Comparison of ENCODE assay signal across 15 cellular contexts in genomic region chr22:42277232-42277753, GRCh38. TPM values are rescaled to one million over a fixed set of nuclear protein-coding genes. Genes with fewer than 3 reads are reported as not detected.
DNase-seq lines count a peak whose midpoint lies in the region; ATAC-seq, FAIRE-seq and TF ChIP-seq lines count a peak whose summit lies in the region.
"Had no signal": no experiment of that assay in that cellular context is flagged by ENCODE, and none has a peak within 500 bp of the region (broad histone marks: within the 10 kb centered on the region; RNA-seq: fewer than 3 reads in every experiment).

No MANE protein-coding gene starts in this region.

- no peaks in the 10 kb centered on the region for H3K9me3 Mint-ChIP-seq in CD8-positive, alpha-beta T cell

- H2BK120ac ChIP-seq in H1 (replicated peaks; ENCODE audit: low read depth, low read length): no peak overlapping the region

- intact Hi-C loops in CD8-positive, alpha-beta T cell (cut with DNase I, micrococcal nuclease): no loop called here
- intact Hi-C loops in spleen (cut with DNase I; ENCODE audit: low total_unique reads) (no loop called here), PC-3 (cut with micrococcal nuclease) (no loop called here)

- peaks cover 2% of the 10 kb centered on the region; the same call in 1 of the 2 replicates for H3K23me2 ChIP-seq in H1 (ENCODE audit: low read depth, low read length)

- no peaks in the 10 kb centered on the region for H3K79me2 ChIP-seq in MM.1S (ENCODE audit: low read length)
- no peaks in the 10 kb centered on the region for H3K79me2 ChIP-seq in H1 (ENCODE audit: control insufficient read depth in 1 of 2, insufficient read depth in 2 of 2, low read length in 2 of 2)
- H3K79me2 ChIP-seq in PC-3 (ENCODE audit: low read length): no peaks in the 10 kb centered on the region

- CTCF ChIA-PET in CD8-positive, alpha-beta T cell (lab: Charles Lee): interaction anchor here (1.0 to 2.2 kb wide), 9 partner anchors 10 to 186 kb away, joined by 3 to 10 read pairs (median 5); partner anchors contain the start of gene NDUFA6
- CTCF ChIA-PET in H1 (lab: Charles Lee; ENCODE audit: partially characterized antibody): interaction anchor here (0.7 to 4.5 kb wide), 17 partner anchors 10 to 167 kb away, joined by 3 to 27 read pairs (median 5); no protein-coding TSS in a partner anchor
- CTCF ChIA-PET in PC-3 (lab: Charles Lee): no interaction called here

- no peaks in the 10 kb centered on the region for H3K36me3 ChIP-seq in CD8-positive, alpha-beta T cell (ENCODE audit: insufficient read depth, low read length)
- H3K36me3 ChIP-seq in MM.1S (replicated peaks; ENCODE audit: insufficient read depth, low read length): no peaks in the 10 kb centered on the region
- H3K36me3 ChIP-seq in H1 (ENCODE audit: control insufficient read depth in 2 of 4, insufficient read depth in 4 of 4, low read length in 3 of 4): no peaks in the 10 kb centered on the region
- H3K36me3 ChIP-seq in spleen: no peaks in the 10 kb centered on the region
- no peaks in the 10 kb centered on the region for H3K36me3 ChIP-seq in PC-3 (ENCODE audit: low read depth, low read length)
- H3K36me3 ChIP-seq: BLaER1 treated with 17β-estradiol and CSF1 and Interleukin-3, amounts not matched to agents 10 nM and 100 nM had no signal

- no peaks in the 10 kb centered on the region for H3K79me1 ChIP-seq in H1 (ENCODE audit: low read depth, low read length)

- no peak for FAIRE-seq in H1 (lab: Jason Lieb, UNC)
- FAIRE-seq: H54 had no signal

- H3K9me2 ChIP-seq in MM.1S (replicated peaks; ENCODE audit: insufficient read depth, low read length) (no peaks in the 10 kb centered on the region), PC-3 (replicated peaks; ENCODE audit: low read length) (no peaks in the 10 kb centered on the region)

- H3K4me1 Mint-ChIP-seq in CD8-positive, alpha-beta T cell (ENCODE audit: low read depth): peaks cover 1% of the 10 kb centered on the region

- H3K27me3 ChIP-seq in CD8-positive, alpha-beta T cell (ENCODE audit: insufficient read depth, low read length): no peaks in the 10 kb centered on the region
- peaks cover 7% of the 10 kb centered on the region for H3K27me3 ChIP-seq in MM.1S (replicated peaks; ENCODE audit: insufficient read depth, low read length)
- H3K27me3 ChIP-seq in H1 (replicated peaks in 1 of 4; ENCODE audit: control insufficient read depth in 3 of 4, extremely low read depth in 1 of 4, insufficient read depth in 3 of 4, low read length in 3 of 4): peaks cover 0 to 34% (median 21%) of the 10 kb centered on the region in 4 experiments; a peak in 5 of 7 replicates
- peaks cover 0 to 29% (median 2%) of the 10 kb centered on the region in 7 donors for H3K27me3 ChIP-seq in spleen (replicated peaks in 1 of 7)
- no peaks in the 10 kb centered on the region for H3K27me3 ChIP-seq in PC-3 (ENCODE audit: low read length)
- H3K27me3 ChIP-seq: BLaER1 treated with 17β-estradiol and CSF1 and Interleukin-3, amounts not matched to agents 10 nM and 100 nM had no signal

- TF ChIP-seq RAD21 in H1 (IDR thresholded peaks at IDR 0.05 in 1 of 2, conservative IDR thresholded peaks at IDR 0.05 in 1 of 2; ENCODE audit: low read depth in 2 of 2, low read length in 2 of 2): no peak

- peaks cover 8% of the 10 kb centered on the region; the same call in 1 of the 2 replicates for H3F3A ChIP-seq in MM.1S (ENCODE audit: insufficient read depth, low read length)
- no peaks in the 10 kb centered on the region for H3F3A ChIP-seq in PC-3 (ENCODE audit: low read length, unreplicated experiment)

- 91% methylated on average over 4 of the region's 4 CpGs; no CpG with 5 or more reads in 1 of the 2 experiments for WGBS in H1 (ENCODE audit: extremely low coverage in 1 of 2, insufficient coverage in 1 of 2, insufficient read length in 1 of 2, insufficient replicate concordance in 2 of 2, low coverage in 1 of 2, low lambda C conversion rate in 2 of 2, missing lambda C conversion rate in 1 of 2), 2 experiments
- WGBS in spleen, 5 donors: 92 to 99% (median 95%) methylated on average over 4 of the region's 4 CpGs

- no peak overlapping the region for H3K14ac ChIP-seq in H1 (ENCODE audit: insufficient read length)

- TF ChIP-seq EP300 in H1 (IDR thresholded peaks at IDR 0.05; ENCODE audit: borderline replicate concordance in 1 of 2, low read depth in 2 of 2, low read length in 2 of 2): no peak

- H3K36me3 Mint-ChIP-seq in CD8-positive, alpha-beta T cell: peaks cover 3% of the 10 kb centered on the region

- no peaks in the 10 kb centered on the region for H3K9me3 ChIP-seq in CD8-positive, alpha-beta T cell (ENCODE audit: low read length)
- H3K9me3 ChIP-seq in MM.1S (replicated peaks; ENCODE audit: insufficient read depth, low read length): no peaks in the 10 kb centered on the region
- no peaks in the 10 kb centered on the region for H3K9me3 ChIP-seq in H1 (ENCODE audit: insufficient read depth in 2 of 2, low read depth in 1 of 2, low read length in 1 of 2)
- H3K9me3 ChIP-seq in spleen: no peaks in the 10 kb centered on the region
- H3K9me3 ChIP-seq in PC-3 (ENCODE audit: low read length): no peaks in the 10 kb centered on the region
- H3K9me3 ChIP-seq: BLaER1 treated with 17β-estradiol and CSF1 and Interleukin-3, amounts not matched to agents 10 nM and 100 nM had no signal

- H3K4me3 ChIP-seq in CD8-positive, alpha-beta T cell (ENCODE audit: low read depth, low read length): no peak overlapping the region
- H3K4me3 ChIP-seq in MM.1S (ENCODE audit: low read length): no peak overlapping the region
- H3K4me3 ChIP-seq in H1 (ENCODE audit: extremely low read depth in 1 of 4, insufficient read depth in 2 of 4, low read depth in 3 of 4, low read length in 4 of 4): no peak overlapping the region
- no peak overlapping the region for H3K4me3 ChIP-seq in spleen
- H3K4me3 ChIP-seq in PC-3 (ENCODE audit: low read length): no peak overlapping the region
- H3K4me3 ChIP-seq: BLaER1 treated with 17β-estradiol and CSF1 and Interleukin-3, amounts not matched to agents 10 nM and 100 nM had no signal

- no peak for TF ChIP-seq CTCF in CD8-positive, alpha-beta T cell (IDR thresholded peaks at IDR 0.05)
- TF ChIP-seq CTCF in MM.1S (IDR thresholded peaks at IDR 0.05; ENCODE audit: low read length): no peak
- TF ChIP-seq CTCF in H1 (IDR thresholded peaks at IDR 0.05; ENCODE audit: control extremely low read depth in 1 of 3, insufficient read depth in 1 of 3, low read depth in 1 of 3, low read length in 3 of 3): no peak
- no peak for TF ChIP-seq CTCF in spleen (IDR thresholded peaks at IDR 0.05 in 8 of 11, conservative IDR thresholded peaks at IDR 0.05 in 3 of 11)
- TF ChIP-seq CTCF in PC-3 (conservative IDR thresholded peaks at IDR 0.05; ENCODE audit: low read depth, low read length): no peak

- H4K5ac ChIP-seq in H1 (ENCODE audit: insufficient read length, low read depth, low read length): no peak overlapping the region

- no peak for DNase-seq in CD8-positive, alpha-beta T cell
- DNase-seq in MM.1S (no peak), H1 (ENCODE audit: low read depth in 1 of 2, low spot score in 2 of 2) (no peak), spleen (peak; percentile 27), HK-2 (ENCODE audit: unreplicated experiment) (no peak), PC-3 (no peak)
- DNase-seq: ACHN; Calu3; CD4-positive, CD25-positive, alpha-beta regulatory T cell; DMS 273 treated with DMSO at 0.1 percent for 48 hours had no signal

- H4K8ac ChIP-seq in H1 (ENCODE audit: extremely low read depth, insufficient read depth, low read length): no peak overlapping the region

- H2AK5ac ChIP-seq in H1 (ENCODE audit: low read depth, low read length): no peak overlapping the region

- H2AFZ ChIP-seq in MM.1S (ENCODE audit: low read length): no peak overlapping the region
- H2AFZ ChIP-seq in H1 (ENCODE audit: low read length): no peak overlapping the region
- no peak overlapping the region for H2AFZ ChIP-seq in PC-3 (ENCODE audit: low read length)

- H3K27ac ChIP-seq in CD8-positive, alpha-beta T cell (ENCODE audit: low read depth, low read length): no peak overlapping the region
- H3K27ac ChIP-seq in MM.1S (ENCODE audit: low read length) (no peak overlapping the region), H1 (ENCODE audit: low read depth, low read length) (no peak overlapping the region), spleen (no peak overlapping the region), PC-3 (ENCODE audit: low read length) (no peak overlapping the region)
- H3K27ac ChIP-seq: BLaER1 treated with 17β-estradiol and CSF1 and Interleukin-3, amounts not matched to agents 10 nM and 100 nM; HL-60 had no signal

- POLR2A ChIA-PET in CD8-positive, alpha-beta T cell (lab: Charles Lee): interaction anchor here (0.6 kb wide), 1 partner anchor 65 kb away, joined by 3 read pairs; no protein-coding TSS in a partner anchor
- POLR2A ChIA-PET in H1 (lab: Charles Lee; ENCODE audit: partially characterized antibody): interaction anchor here (0.6 to 1.7 kb wide), 2 partner anchors 17 to 197 kb away, joined by 3 to 5 read pairs; no protein-coding TSS in a partner anchor
- POLR2A ChIA-PET in PC-3 (lab: Charles Lee; ENCODE audit: unreplicated experiment): no interaction called here

- TF ChIP-seq POLR2A in H1 (IDR thresholded peaks at IDR 0.05; ENCODE audit: control extremely low read depth in 1 of 2, low read depth in 2 of 2, low read length in 2 of 2): no peak
- no peak for TF ChIP-seq POLR2A in spleen (IDR thresholded peaks at IDR 0.05)

- H3K27ac Mint-ChIP-seq in CD8-positive, alpha-beta T cell: peak overlapping the region; percentile 12
- H3K27ac Mint-ChIP-seq: CD4-positive, CD25-positive, alpha-beta regulatory T cell had no signal

- no peak overlapping the region for H2BK5ac ChIP-seq in H1 (ENCODE audit: low read depth, low read length)

- peak overlapping the region; percentile 48 for H3K4me2 ChIP-seq in MM.1S (ENCODE audit: low read depth, low read length)
- H3K4me2 ChIP-seq in H1 (ENCODE audit: insufficient read depth in 1 of 2, low read depth in 2 of 2, low read length in 2 of 2): no peak overlapping the region
- no peak overlapping the region for H3K4me2 ChIP-seq in PC-3 (ENCODE audit: low read length)

- H2BK15ac ChIP-seq in H1 (ENCODE audit: low read length): no peak overlapping the region

- H3K23ac ChIP-seq in H1 (ENCODE audit: insufficient read length): no peak overlapping the region

- H2BK20ac ChIP-seq in H1 (ENCODE audit: low read length): no peak overlapping the region; the same call in 1 of the 2 replicates

- no peak overlapping the region for H3K18ac ChIP-seq in H1 (ENCODE audit: extremely low read depth, low read length)

- no peak overlapping the region for H3K56ac ChIP-seq in H1 (replicated peaks; ENCODE audit: insufficient read length, low read depth, low read length)

- H3K9ac ChIP-seq in MM.1S (ENCODE audit: low read length): no peak overlapping the region
- H3K9ac ChIP-seq in H1 (replicated peaks in 1 of 4; ENCODE audit: extremely low read depth in 1 of 4, low read depth in 3 of 4, low read length in 3 of 4): no peak overlapping the region
- no peak overlapping the region for H3K9ac ChIP-seq in PC-3 (ENCODE audit: low read length)

- 0 out of 2 replicates have a peak overlapping the region, but pooled peaks have one; percentile 27 for H2BK12ac ChIP-seq in H1 (ENCODE audit: low read depth, low read length)

- no peaks in the 10 kb centered on the region for H3K27me3 Mint-ChIP-seq in CD8-positive, alpha-beta T cell (ENCODE audit: low read depth)

- H4K20me1 ChIP-seq in MM.1S (ENCODE audit: insufficient read depth, low read length): no peaks in the 10 kb centered on the region
- H4K20me1 ChIP-seq in H1 (replicated peaks in 1 of 2; ENCODE audit: control insufficient read depth in 1 of 2, insufficient read depth in 2 of 2, low read length in 2 of 2): peaks cover 9 to 22% of the 10 kb centered on the region in 2 experiments
- no peaks in the 10 kb centered on the region for H4K20me1 ChIP-seq in PC-3 (ENCODE audit: low read length)

- H4K91ac ChIP-seq in H1 (replicated peaks; ENCODE audit: insufficient read length, low read length): no peak overlapping the region

- BruUV-seq in PC-3 (replicated peaks; lab: Mats Ljungman, UMichigan): no TSS peak

- no peak for ATAC-seq in CD8-positive, alpha-beta T cell
- ATAC-seq in PC-3 (no peak), GM19351 (IDR thresholded peaks at IDR 0.05; ENCODE audit: unreplicated experiment) (no peak)
- ATAC-seq: HCT116 had no signal

- H3K4me1 ChIP-seq in CD8-positive, alpha-beta T cell (ENCODE audit: insufficient read depth, low read length): no peaks in the 10 kb centered on the region
- H3K4me1 ChIP-seq in MM.1S (ENCODE audit: low read length) (peaks cover 19% of the 10 kb centered on the region), H1 (replicated peaks in 1 of 4; ENCODE audit: control insufficient read depth in 3 of 4, insufficient read depth in 4 of 4, low read length in 3 of 4) (peaks cover 22 to 37% (median 27%) of the 10 kb centered on the region in 4 experiments), spleen (peaks cover 0 to 20% (median 5%) of the 10 kb centered on the region in 6 donors), PC-3 (ENCODE audit: insufficient read depth, low read length) (no peaks in the 10 kb centered on the region)

- no peak overlapping the region for H3K4ac ChIP-seq in H1 (replicated peaks; ENCODE audit: insufficient read length, low read depth, low read length)

- no peak overlapping the region for H3K4me3 Mint-ChIP-seq in CD8-positive, alpha-beta T cell

RNA-seq across cellular contexts. Expression of gene TCF20, which starts 6.8 kb away (rescaled TPM):
- total RNA-seq in CD8-positive, alpha-beta T cell: 10 to 100 TPM; 50.7 to 60.6 TPM
- total RNA-seq in H1 (2021; fragmentation: NEBNext Ultra II Directional; extraction: Animal tissue kit (Norgen Biotek cat#: 25700)): 79.8 and 80.4 TPM in 2 replicates
- polyA plus RNA-seq in H1 (2011; rRNA removed): 22.0 and 23.3 TPM in 2 replicates
- 30.3 TPM for polyA plus RNA-seq in H1 (2011; cell fraction: cytosol; rRNA removed)
- 38.0 TPM for polyA plus RNA-seq in H1 (2011; cell fraction: nucleus; rRNA removed)
- 32.2 to 35.2 TPM (median 33.5 TPM) in 4 replicates for polyA plus RNA-seq in H1 (2012, experiment 1 of 2)
- polyA plus RNA-seq in H1 (2012, experiment 2 of 2): 6.0 TPM
- 23.5 TPM for polyA plus RNA-seq in H1 (2013, experiment 1 of 2)
- 22.7 TPM for polyA plus RNA-seq in H1 (2013, experiment 2 of 2)
- polyA minus RNA-seq in H1 (2011; rRNA and poly(A)+ RNA removed): 101 TPM in 2 replicates
- polyA minus RNA-seq in H1 (2011; cell fraction: cytosol; rRNA and poly(A)+ RNA removed): 35.6 TPM
- 74.0 TPM for polyA minus RNA-seq in H1 (2011; cell fraction: nucleus; rRNA and poly(A)+ RNA removed)
- 10 to 100 TPM; 38.5 to 54.1 (median 45.6) TPM for total RNA-seq in spleen
- polyA plus RNA-seq in spleen: 10 to 100 TPM in 1 of 3 donors, 1 to 10 TPM in 2; 4.4 to 10.5 (median 4.9) TPM
- 36.0 and 37.0 TPM in 2 replicates for total RNA-seq in PC-3 (2014; rRNA removed)
